2 cellular contexts compared by ENCODE assay signal in the genomic region with DNA sequence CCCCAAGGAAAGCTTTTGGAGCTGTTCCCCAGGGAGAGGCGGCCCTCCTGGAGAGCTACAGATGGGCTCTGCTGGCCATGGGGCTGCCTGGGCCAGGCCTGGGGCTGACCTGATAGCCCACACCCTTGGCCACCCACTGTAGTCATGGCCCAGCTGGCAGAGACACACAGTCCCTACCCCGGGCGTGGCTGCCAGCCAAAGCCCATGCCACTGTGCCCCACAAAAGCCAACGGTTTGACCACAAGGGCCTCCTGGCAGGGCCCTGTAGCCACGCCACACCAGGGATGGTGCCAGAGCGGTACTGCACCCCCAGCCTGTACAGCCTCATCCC.
TF ChIP-seq lines count a peak whose summit lies in the region.

No MANE protein-coding gene starts in this region.

TF ChIP-seq in HCT116, 20 proteins besides CTCF, POLR2A, EP300 and RAD21:
- TF ChIP-seq JUND (IDR thresholded peaks at IDR 0.05) (no peak), MAX (IDR thresholded peaks at IDR 0.05) (no peak), ELF1 (IDR thresholded peaks at IDR 0.05; ENCODE audit: borderline replicate concordance, low read depth) (no peak), EZH2 (IDR thresholded peaks at IDR 0.05) (no peak), CEBPB (IDR thresholded peaks at IDR 0.05; ENCODE audit: low read depth) (no peak)
- TF ChIP-seq, protein P1, sequence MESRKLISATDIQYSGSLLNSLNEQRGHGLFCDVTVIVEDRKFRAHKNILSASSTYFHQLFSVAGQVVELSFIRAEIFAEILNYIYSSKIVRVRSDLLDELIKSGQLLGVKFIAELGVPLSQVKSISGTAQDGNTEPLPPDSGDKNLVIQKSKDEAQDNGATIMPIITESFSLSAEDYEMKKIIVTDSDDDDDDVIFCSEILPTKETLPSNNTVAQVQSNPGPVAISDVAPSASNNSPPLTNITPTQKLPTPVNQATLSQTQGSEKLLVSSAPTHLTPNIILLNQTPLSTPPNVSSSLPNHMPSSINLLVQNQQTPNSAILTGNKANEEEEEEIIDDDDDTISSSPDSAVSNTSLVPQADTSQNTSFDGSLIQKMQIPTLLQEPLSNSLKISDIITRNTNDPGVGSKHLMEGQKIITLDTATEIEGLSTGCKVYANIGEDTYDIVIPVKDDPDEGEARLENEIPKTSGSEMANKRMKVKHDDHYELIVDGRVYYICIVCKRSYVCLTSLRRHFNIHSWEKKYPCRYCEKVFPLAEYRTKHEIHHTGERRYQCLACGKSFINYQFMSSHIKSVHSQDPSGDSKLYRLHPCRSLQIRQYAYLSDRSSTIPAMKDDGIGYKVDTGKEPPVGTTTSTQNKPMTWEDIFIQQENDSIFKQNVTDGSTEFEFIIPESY (IDR thresholded peaks at IDR 0.05; ENCODE audit: extremely low read depth, insufficient replicate concordance, low read length): no peak

TF ChIP-seq in HepG2, 621 proteins besides CTCF, POLR2A, EP300 and RAD21:
- no peak for TF ChIP-seq U2AF1 (optimal IDR thresholded peaks at IDR 0.05; ENCODE audit: low read depth, low read length)
- TF ChIP-seq MZF1 (CRISPR knock-in tag; IDR thresholded peaks at IDR 0.05; ENCODE audit: borderline replicate concordance): no peak
- 0 out of 2 replicates have a peak, but pooled peaks have one; percentile 30 for TF ChIP-seq HNRNPL (IDR thresholded peaks at IDR 0.05; ENCODE audit: low read depth, low read length)
